Comparison of ENCODE assay signal across 16 cellular contexts in the genomic region with DNA sequence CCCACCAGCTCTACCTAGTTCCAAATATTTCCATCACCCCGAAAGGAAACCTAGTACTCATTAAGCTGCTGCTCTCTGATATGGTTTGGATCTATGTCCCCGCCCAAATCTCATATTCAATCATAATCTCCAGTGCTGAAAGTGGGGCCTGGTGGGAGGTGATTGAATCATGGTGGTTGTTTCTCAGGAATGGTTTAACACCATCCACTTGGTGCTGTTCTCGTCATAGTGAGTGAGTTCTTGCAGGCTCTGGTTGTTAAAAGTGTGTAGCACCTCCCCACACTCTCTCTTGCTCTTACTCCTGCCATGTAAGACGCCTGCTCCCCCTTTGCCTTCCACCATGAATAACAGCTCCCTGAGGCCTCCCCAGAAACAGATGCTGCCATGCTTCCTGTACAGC.
"Had no signal": no experiment of that assay in that cellular context is flagged by ENCODE, and none has a peak within 500 bp of the region (broad histone marks: within the 10 kb centered on the region; RNA-seq: fewer than 3 reads in every experiment).

No MANE protein-coding gene starts in this region.

- DNase-seq: activated effector memory CD4-positive, alpha-beta T cell treated with Interleukin-2 at 50 U/mL for 16 hours; heart left ventricle; immature natural killer cell; mesenchymal stem cell; naive thymus-derived CD8-positive, alpha-beta T cell; SHP77; SK-N-SH; stomach; T-cell; testis; upper lobe of right lung had no signal

- H3K4me1 Mint-ChIP-seq: immature natural killer cell had no signal

- H3K4me3 ChIP-seq: heart left ventricle, stomach, testis, upper lobe of right lung had no signal

- H3K27ac ChIP-seq: epithelial cell of prostate, heart left ventricle, neutrophil, parathyroid adenoma, stomach, testis, upper lobe of right lung had no signal

- H3K27me3 ChIP-seq: heart left ventricle, neutrophil, stomach, testis, upper lobe of right lung had no signal

- H3K36me3 Mint-ChIP-seq: immature natural killer cell; naive thymus-derived CD8-positive, alpha-beta T cell; T-cell had no signal

- H3K9me3 Mint-ChIP-seq: activated CD4-positive, alpha-beta T cell treated with anti-CD3 and anti-CD28 coated beads, Interleukin-2, amount 10 ng/mL, durations not matched to agents 24 days and 14 days; dendritic cell treated with granulocyte-macrophage colony-stimulating factor and Interleukin-4, amounts not matched to agents 40 ng/mL and 50 ng/mL, for 4 days; immature natural killer cell; naive thymus-derived CD8-positive, alpha-beta T cell; T-cell had no signal

- H3K4me3 Mint-ChIP-seq: activated CD4-positive, alpha-beta T cell treated with anti-CD3 and anti-CD28 coated beads, Interleukin-2, amount 10 ng/mL, durations not matched to agents 24 days and 14 days; dendritic cell treated with granulocyte-macrophage colony-stimulating factor and Interleukin-4, amounts not matched to agents 40 ng/mL and 50 ng/mL, for 4 days; immature natural killer cell; naive thymus-derived CD8-positive, alpha-beta T cell; T-cell had no signal

- H3K27ac Mint-ChIP-seq: activated CD4-positive, alpha-beta T cell treated with anti-CD3 and anti-CD28 coated beads, Interleukin-2, amount 10 ng/mL, durations not matched to agents 24 days and 14 days; dendritic cell treated with granulocyte-macrophage colony-stimulating factor and Interleukin-4, amounts not matched to agents 40 ng/mL and 50 ng/mL, for 4 days; immature natural killer cell; T-cell had no signal

- ATAC-seq: heart left ventricle; naive thymus-derived CD8-positive, alpha-beta T cell; T-cell; upper lobe of right lung had no signal

- H3K27me3 Mint-ChIP-seq: dendritic cell treated with granulocyte-macrophage colony-stimulating factor and Interleukin-4, amounts not matched to agents 40 ng/mL and 50 ng/mL, for 4 days; naive thymus-derived CD8-positive, alpha-beta T cell; T-cell had no signal
